In genomic region chr2:66537001-66537400, GRCh38 we compare ENCODE assay signal across 16 cellular contexts.
A peak's percentile ranks its signal among the peaks of the same experiment; 100 is the strongest.
DNase-seq lines count a peak whose midpoint lies in the region; ATAC-seq and TF ChIP-seq lines count a peak whose summit lies in the region.
"Had no signal": no experiment of that assay in that cellular context is flagged by ENCODE, and none has a peak within 500 bp of the region (broad histone marks: within the 10 kb centered on the region; RNA-seq: fewer than 3 reads in every experiment).

No MANE protein-coding gene starts in this region.

- peak overlapping the region; percentile 11 for H3K27ac ChIP-seq in cingulate gyrus (ENCODE audit: low read depth, low read length)
- H3K27ac ChIP-seq: parathyroid adenoma had no signal

- ATAC-seq in HG02840 (IDR thresholded peaks at IDR 0.05; ENCODE audit: low FRiP score, unreplicated experiment): no peak
- no peak for ATAC-seq in activated T-cell treated with anti-CD3 and anti-CD28 coated beads, Interleukin-2, amount 50 U/mL, for 72 hours (replicated peaks in 1 of 2)
- ATAC-seq: effector memory CD8-positive, alpha-beta T cell had no signal

- no peaks in the 10 kb centered on the region for H3K9me3 Mint-ChIP-seq in nephron
- no peaks in the 10 kb centered on the region for H3K9me3 Mint-ChIP-seq in activated T-cell treated with anti-CD3 and anti-CD28 coated beads, Interleukin-2, amount 50 U/mL, for 72 hours
- H3K9me3 Mint-ChIP-seq: activated B cell treated with CpG ODN at 0.5 μM for 24 hours; effector memory CD8-positive, alpha-beta T cell had no signal

- no peak for TF ChIP-seq CTCF in nephron (IDR thresholded peaks at IDR 0.05; ENCODE audit: unreplicated experiment in 3 of 3)

- peak overlapping the region in 1 of 3 experiments; percentile 12 for H3K4me3 Mint-ChIP-seq in nephron
- no peak overlapping the region for H3K4me3 Mint-ChIP-seq in activated T-cell treated with anti-CD3 and anti-CD28 coated beads, Interleukin-2, amount 50 U/mL, for 72 hours
- H3K4me3 Mint-ChIP-seq: activated B cell treated with CpG ODN at 0.5 μM for 24 hours; B cell; effector memory CD8-positive, alpha-beta T cell had no signal

- H3K4me1 Mint-ChIP-seq in nephron: peaks cover 84% of the 10 kb centered on the region
- no peaks in the 10 kb centered on the region for H3K4me1 Mint-ChIP-seq in activated T-cell treated with anti-CD3 and anti-CD28 coated beads, Interleukin-2, amount 50 U/mL, for 72 hours (ENCODE audit: low read depth)
- H3K4me1 Mint-ChIP-seq: activated B cell treated with CpG ODN at 0.5 μM for 24 hours, B cell had no signal

- DNase-seq in DMS79 treated with DMSO at 0.1 percent for 48 hours (lab: John Stamatoyannopoulos, UW) (peak; percentile 37), NCI-H1417 treated with DMSO at 0.1 percent for 48 hours (lab: John Stamatoyannopoulos, UW) (peak; percentile 100), NCI-H510A (lab: John Stamatoyannopoulos, UW) (no peak)
- no peak for DNase-seq in activated T-cell treated with anti-CD3 and anti-CD28 coated beads, Interleukin-2, amount 50 U/mL, for 48 hours
- DNase-seq in activated T-cell treated with anti-CD3 and anti-CD28 coated beads, Interleukin-2, amount 50 U/mL, for 72 hours: no peak
- DNase-seq: activated B cell treated with CpG ODN at 0.5 μM for 24 hours; adrenal gland; effector memory CD8-positive, alpha-beta T cell; KG1; mammary epithelial cell; SHP77 treated with DMSO at 0.1 percent for 48 hours had no signal

- H3K27me3 Mint-ChIP-seq in nephron (ENCODE audit: low read depth): peaks cover 7% of the 10 kb centered on the region
- no peaks in the 10 kb centered on the region for H3K27me3 Mint-ChIP-seq in activated T-cell treated with anti-CD3 and anti-CD28 coated beads, Interleukin-2, amount 50 U/mL, for 72 hours (ENCODE audit: low read depth)
- H3K27me3 Mint-ChIP-seq: activated B cell treated with CpG ODN at 0.5 μM for 24 hours; B cell; effector memory CD8-positive, alpha-beta T cell had no signal

- H3K27ac Mint-ChIP-seq in nephron: peak overlapping the region; percentile 63 to 84 (median 79)
- no peak overlapping the region for H3K27ac Mint-ChIP-seq in activated T-cell treated with anti-CD3 and anti-CD28 coated beads, Interleukin-2, amount 50 U/mL, for 72 hours
- H3K27ac Mint-ChIP-seq: activated B cell treated with CpG ODN at 0.5 μM for 24 hours; B cell; effector memory CD8-positive, alpha-beta T cell had no signal

- peaks cover 48% of the 10 kb centered on the region for H3K36me3 Mint-ChIP-seq in nephron (ENCODE audit: low read depth)
- no peaks in the 10 kb centered on the region for H3K36me3 Mint-ChIP-seq in activated T-cell treated with anti-CD3 and anti-CD28 coated beads, Interleukin-2, amount 50 U/mL, for 72 hours (ENCODE audit: insufficient read depth in 2 of 2)

Comparison
In these comparisons a context has a peak if more than half of its experiments do, and no peak if none do; other contexts are left out.
1. DNase-seq: peak in DMS79 treated with DMSO at 0.1 percent for 48 hours (single experiment) and NCI-H1417 treated with DMSO at 0.1 percent for 48 hours (single experiment); none in activated T-cell treated with anti-CD3 and anti-CD28 coated beads, Interleukin-2, amount 50 U/mL, for 48 hours (0 of 2), activated T-cell treated with anti-CD3 and anti-CD28 coated beads, Interleukin-2, amount 50 U/mL, for 72 hours (0 of 2) and NCI-H510A (single experiment).